ENCODE assay signal across 21 cellular contexts in the genomic region with DNA sequence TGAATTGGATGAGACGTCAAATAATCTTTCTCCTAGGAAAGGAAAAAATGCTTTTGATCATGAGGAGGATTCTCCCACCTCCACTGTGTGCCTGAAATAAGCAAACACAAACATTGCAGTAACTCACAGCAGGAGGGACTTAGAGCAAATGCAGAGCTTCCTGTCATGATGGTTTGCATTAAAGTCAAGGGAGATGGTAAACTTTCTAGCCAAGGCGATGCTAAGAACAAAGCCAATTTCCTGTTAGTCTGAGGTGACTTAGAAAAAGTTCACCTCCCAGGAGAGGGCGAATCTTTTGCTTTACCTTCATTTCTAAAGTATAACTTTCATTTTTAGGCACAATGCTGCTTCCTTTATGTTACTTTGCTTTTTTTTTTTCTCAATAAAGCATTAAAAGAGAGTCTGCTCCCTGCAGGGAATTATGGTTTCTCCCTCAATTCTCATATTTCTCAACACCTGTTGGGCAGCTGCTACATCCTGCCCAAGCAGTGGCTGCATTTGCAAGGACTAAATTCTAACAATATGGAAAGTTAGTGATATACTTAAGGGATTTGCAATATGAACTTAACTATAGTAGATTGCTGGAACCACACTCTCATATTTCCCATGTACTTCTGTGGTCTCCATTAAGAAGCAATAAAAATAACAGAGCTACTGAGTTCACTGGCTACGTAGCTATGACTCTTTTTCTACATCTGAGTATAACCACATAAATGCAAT.
DNase-seq lines count a peak whose midpoint lies in the region; ATAC-seq lines count a peak whose summit lies in the region.
"Had no signal": no experiment of that assay in that cellular context is flagged by ENCODE, and none has a peak within 500 bp of the region (broad histone marks: within the 10 kb centered on the region; RNA-seq: fewer than 3 reads in every experiment).

No MANE protein-coding gene starts in this region.

- no peak overlapping the region for H3K4me3 Mint-ChIP-seq in stimulated activated naive CD8-positive, alpha-beta T cell treated with anti-CD3 and anti-CD28 coated beads, Interleukin-15, amount 100 ng/mL, for 72 hours
- no peak overlapping the region for H3K4me3 Mint-ChIP-seq in activated naive CD8-positive, alpha-beta T cell treated with anti-CD3 and anti-CD28 coated beads, Interleukin-2, amount 50 U/mL, for 24 hours
- H3K4me3 Mint-ChIP-seq: IgD-negative memory B cell; memory B cell; natural killer cell treated with Interleukin-12 subunit alpha and Interleukin-12 subunit beta and Interleukin-15 and Interleukin-18, amount 100 ng/mL, for 72 hours had no signal

- H3K4me3 ChIP-seq in skeletal muscle satellite cell (ENCODE audit: low read length) = no peak overlapping the region
- H3K4me3 ChIP-seq: ascending aorta, skin epidermis had no signal

- ATAC-seq in stimulated activated naive CD8-positive, alpha-beta T cell treated with anti-CD3 and anti-CD28 coated beads, Interleukin-15, amount 100 ng/mL, for 72 hours = peak; percentile 67
- no peak for ATAC-seq in stimulated activated naive CD8-positive, alpha-beta T cell treated with anti-CD3 and anti-CD28 coated beads, Interleukin-15, Interleukin-2, amounts not matched to agents 100 U/mL and 50 U/mL, for 24 hours
- ATAC-seq in activated naive CD8-positive, alpha-beta T cell treated with anti-CD3 and anti-CD28 coated beads, Interleukin-2, amount 50 U/mL, for 24 hours = no peak
- ATAC-seq in GM18502 (IDR thresholded peaks at IDR 0.05; ENCODE audit: poor library complexity, unreplicated experiment) (no peak), GM21381 (IDR thresholded peaks at IDR 0.05; ENCODE audit: unreplicated experiment) (no peak)
- ATAC-seq: HCT116; natural killer cell treated with Interleukin-12 subunit alpha and Interleukin-12 subunit beta and Interleukin-15 and Interleukin-18, amount 100 ng/mL, for 72 hours had no signal

- H3K4me1 Mint-ChIP-seq in stimulated activated naive CD8-positive, alpha-beta T cell treated with anti-CD3 and anti-CD28 coated beads, Interleukin-15, amount 100 ng/mL, for 72 hours = peaks cover 10% of the 10 kb centered on the region
- peaks cover 13% of the 10 kb centered on the region for H3K4me1 Mint-ChIP-seq in activated naive CD8-positive, alpha-beta T cell treated with anti-CD3 and anti-CD28 coated beads, Interleukin-2, amount 50 U/mL, for 24 hours
- H3K4me1 Mint-ChIP-seq: memory B cell had no signal

- H3K27ac Mint-ChIP-seq in stimulated activated naive CD8-positive, alpha-beta T cell treated with anti-CD3 and anti-CD28 coated beads, Interleukin-15, amount 100 ng/mL, for 72 hours = peak overlapping the region in 1 of 2 donors; percentile 34
- H3K27ac Mint-ChIP-seq in activated naive CD8-positive, alpha-beta T cell treated with anti-CD3 and anti-CD28 coated beads, Interleukin-2, amount 50 U/mL, for 24 hours = peak overlapping the region; percentile 19
- H3K27ac Mint-ChIP-seq: IgD-negative memory B cell; memory B cell; natural killer cell treated with Interleukin-12 subunit alpha and Interleukin-12 subunit beta and Interleukin-15 and Interleukin-18, amount 100 ng/mL, for 72 hours had no signal

- no peaks in the 10 kb centered on the region for H3K36me3 Mint-ChIP-seq in activated naive CD8-positive, alpha-beta T cell treated with anti-CD3 and anti-CD28 coated beads, Interleukin-2, amount 50 U/mL, for 24 hours (ENCODE audit: low read depth)
- H3K36me3 Mint-ChIP-seq: IgD-negative memory B cell; memory B cell; natural killer cell treated with Interleukin-12 subunit alpha and Interleukin-12 subunit beta and Interleukin-15 and Interleukin-18, amount 100 ng/mL, for 72 hours had no signal

- no peaks in the 10 kb centered on the region for H3K27me3 ChIP-seq in skeletal muscle satellite cell (ENCODE audit: control insufficient read depth, insufficient read depth, low read length)
- H3K27me3 ChIP-seq: ascending aorta had no signal

- H3K9ac ChIP-seq in skeletal muscle satellite cell (ENCODE audit: low read depth, low read length) = no peak overlapping the region

- H3K9me3 ChIP-seq in skeletal muscle satellite cell (replicated peaks; ENCODE audit: low read length) = no peaks in the 10 kb centered on the region
- H3K9me3 ChIP-seq: ascending aorta had no signal

- no peaks in the 10 kb centered on the region for H3K4me1 ChIP-seq in skeletal muscle satellite cell (ENCODE audit: control insufficient read depth, insufficient read depth, low read length)
- H3K4me1 ChIP-seq: ascending aorta had no signal

- H3K36me3 ChIP-seq in skeletal muscle satellite cell (ENCODE audit: insufficient read depth, low read length) = no peaks in the 10 kb centered on the region
- H3K36me3 ChIP-seq: ascending aorta had no signal

- peak overlapping the region; percentile 16 for H3K4me2 ChIP-seq in skeletal muscle satellite cell (ENCODE audit: low read length)

- H3K9me3 Mint-ChIP-seq in stimulated activated naive CD8-positive, alpha-beta T cell treated with anti-CD3 and anti-CD28 coated beads, Interleukin-15, amount 100 ng/mL, for 72 hours = peaks cover 0 to 4% of the 10 kb centered on the region in 2 donors
- peaks cover 14% of the 10 kb centered on the region for H3K9me3 Mint-ChIP-seq in activated naive CD8-positive, alpha-beta T cell treated with anti-CD3 and anti-CD28 coated beads, Interleukin-2, amount 50 U/mL, for 24 hours
- H3K9me3 Mint-ChIP-seq: natural killer cell treated with Interleukin-12 subunit alpha and Interleukin-12 subunit beta and Interleukin-15 and Interleukin-18, amount 100 ng/mL, for 72 hours had no signal

- no peaks in the 10 kb centered on the region for H3K27me3 Mint-ChIP-seq in stimulated activated naive CD8-positive, alpha-beta T cell treated with anti-CD3 and anti-CD28 coated beads, Interleukin-15, amount 100 ng/mL, for 72 hours
- no peaks in the 10 kb centered on the region for H3K27me3 Mint-ChIP-seq in activated naive CD8-positive, alpha-beta T cell treated with anti-CD3 and anti-CD28 coated beads, Interleukin-2, amount 50 U/mL, for 24 hours
- H3K27me3 Mint-ChIP-seq: IgD-negative memory B cell had no signal

- no peak for DNase-seq in stimulated activated naive CD8-positive, alpha-beta T cell treated with anti-CD3 and anti-CD28 coated beads, Interleukin-15, amount 100 ng/mL, for 72 hours
- DNase-seq in stimulated activated naive CD8-positive, alpha-beta T cell treated with anti-CD3 and anti-CD28 coated beads, Interleukin-15, Interleukin-2, amounts not matched to agents 100 U/mL and 50 U/mL, for 24 hours = no peak
- DNase-seq in NCI-H524 (lab: John Stamatoyannopoulos, UW) (peak; percentile 23 to 87), cerebellar cortex (ENCODE audit: low spot score) (no peak)
- no peak for DNase-seq in activated naive CD8-positive, alpha-beta T cell treated with anti-CD3 and anti-CD28 coated beads, Interleukin-2, amount 50 U/mL, for 24 hours
- DNase-seq: EL; head of caudate nucleus; kidney; NCI-H1092; NCI-H2081 treated with DMSO at 0.1 percent for 48 hours; NCI-H82; stimulated activated CD4-positive, alpha-beta T cell treated with anti-CD3 and anti-CD28 coated beads, Interleukin-4, amount 100 ng/mL, for 1 hour had no signal

Comparison
In these comparisons a context has a peak if more than half of its experiments do, and no peak if none do; other contexts are left out.
1. DNase-seq: peak in NCI-H524 (2 of 2); none in stimulated activated naive CD8-positive, alpha-beta T cell treated with anti-CD3 and anti-CD28 coated beads, Interleukin-15, amount 100 ng/mL, for 72 hours (0 of 2), stimulated activated naive CD8-positive, alpha-beta T cell treated with anti-CD3 and anti-CD28 coated beads, Interleukin-15, Interleukin-2, amounts not matched to agents 100 U/mL and 50 U/mL, for 24 hours (single experiment), activated naive CD8-positive, alpha-beta T cell treated with anti-CD3 and anti-CD28 coated beads, Interleukin-2, amount 50 U/mL, for 24 hours (single experiment) and cerebellar cortex (single experiment).